8 cellular contexts compared by ENCODE assay signal in the genomic region with DNA sequence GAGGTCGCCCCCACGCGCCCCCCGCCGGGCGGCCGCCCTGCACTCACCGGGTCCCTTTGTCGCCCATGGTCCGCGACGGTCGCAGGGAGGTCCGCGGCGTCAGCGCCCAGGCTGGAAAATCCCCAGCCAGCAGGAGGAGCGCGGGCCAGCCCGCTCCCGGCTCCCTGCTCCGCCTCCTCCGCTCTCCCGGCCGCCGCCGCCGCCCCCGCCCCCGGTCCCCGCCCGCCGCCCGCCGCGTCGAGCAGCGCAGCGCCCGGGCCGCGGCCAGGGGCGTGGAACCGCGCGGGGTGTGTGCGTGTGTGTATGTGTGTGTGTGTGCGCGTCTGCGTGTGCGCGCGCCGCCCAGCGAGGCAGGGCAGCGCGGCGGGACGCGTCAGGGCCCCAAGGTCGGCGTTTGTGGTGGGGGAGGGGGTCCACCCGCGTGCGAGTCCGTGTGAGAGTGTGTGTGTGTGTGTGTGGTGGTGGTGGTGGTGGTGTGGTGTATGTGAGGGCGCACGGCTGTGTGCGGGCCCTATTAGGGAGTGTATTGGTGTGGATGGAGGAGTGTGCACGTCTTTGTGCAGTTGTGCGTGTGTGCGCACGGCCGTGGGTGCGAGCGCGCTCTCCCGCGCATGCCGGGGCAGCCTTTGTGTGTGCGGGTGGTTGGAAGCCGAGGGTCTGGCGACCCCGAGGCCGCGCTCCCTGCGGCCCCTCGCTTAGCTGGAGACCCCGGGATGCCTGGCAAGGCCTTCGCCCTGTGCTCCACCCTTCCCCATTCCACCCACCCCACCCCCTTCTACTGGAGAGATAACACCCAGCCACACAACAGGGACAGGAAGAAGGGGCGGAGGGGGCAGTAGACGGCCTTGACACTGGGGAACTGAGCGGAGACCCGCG. TPM values are rescaled to one million over a fixed set of nuclear protein-coding genes. Genes with fewer than 3 reads are reported as not detected.
DNase-seq lines count a peak whose midpoint lies in the region; ATAC-seq and TF ChIP-seq lines count a peak whose summit lies in the region.

Gene ARRB1, minus strand, starts transcription at position 121 of the 876 bp plus-strand sequence. Its CDS starts 54 bp downstream, at position 67.

- ATAC-seq in HG02571 (IDR thresholded peaks at IDR 0.05; ENCODE audit: unreplicated experiment) = no peak
- no peak for ATAC-seq in GM21737 (IDR thresholded peaks at IDR 0.05; ENCODE audit: unreplicated experiment)

- peak; percentile 77 for DNase-seq in GM13976 (ENCODE audit: low spot score)
- peak; percentile 32 for DNase-seq in NCI-H460 (ENCODE audit: extremely low read depth, low read depth)
- peak; percentile 46 for DNase-seq in activated T-cell treated with anti-CD3 and anti-CD28 coated beads for 1 hour (ENCODE audit: low read depth)
- DNase-seq in epidermal melanocyte (ENCODE audit: insufficient read length, low spot score) = peak; percentile 57
- DNase-seq in mucosa of gallbladder (ENCODE audit: low spot score) = peak; percentile 67
- DNase-seq in stimulated activated naive CD4-positive, alpha-beta T cell treated with Interleukin-2 at 50 U/mL for 16 hours (lab: John Stamatoyannopoulos, UW) = peak; percentile 58

- TF ChIP-seq CTCF in GM13976 (IDR thresholded peaks at IDR 0.05; ENCODE audit: borderline replicate concordance, control extremely low read depth, extremely low read depth, insufficient read depth, missing control alignments) = no peak

- in situ Hi-C loops in GM13976 (cut with MboI; ENCODE audit: low sequenced_read_pairs, unreplicated experiment) = no loop called here

RNA-seq across cellular contexts. Expression of gene ARRB1, which starts in this region (rescaled TPM):
- total RNA-seq in NCI-H460 (2014; rRNA removed; shearing (Covaris generic)) = 2.2 and 4.0 TPM in 2 replicates
- polyA plus RNA-seq in NCI-H460 (2014; cell fraction: nucleus; rRNA removed) = 0.96 and 3.3 TPM in 2 replicates
- 57.7 TPM for total RNA-seq in mucosa of gallbladder

Comparison
In these comparisons a context has a peak if more than half of its experiments do, and no peak if none do; other contexts are left out.
1. RNA of gene ARRB1 (total RNA-seq): 57.7 TPM in mucosa of gallbladder (single experiment); 2.2 to 4.0 TPM in NCI-H460; every median in the first group is over 10 times any median in the second.
2. Peak in every context shown above with its lines, with median percentiles within 50 percentile points of each other: DNase-seq.